15 cellular contexts compared by ENCODE assay signal in genomic region chr1:94310570-94311270, GRCh38.
"Had no signal": no experiment of that assay in that cellular context is flagged by ENCODE, and none has a peak within 500 bp of the region (broad histone marks: within the 10 kb centered on the region; RNA-seq: fewer than 3 reads in every experiment).

No MANE protein-coding gene starts in this region.

- H3K9me3 ChIP-seq: body of pancreas had no signal

- H3K27ac Mint-ChIP-seq: activated CD4-positive, alpha-beta T cell treated with anti-CD3 and anti-CD28 coated beads, Interleukin-2, amount 10 ng/mL, durations not matched to agents 7 days and 5 days; activated CD8-positive, alpha-beta T cell treated with anti-CD3 and anti-CD28 coated beads, Interleukin-2, amount 10 ng/mL, durations not matched to agents 7 days and 5 days; activated naive CD8-positive, alpha-beta T cell treated with anti-CD3 and anti-CD28 coated beads, Interleukin-2, amount 10 ng/mL, durations not matched to agents 7 days and 5 days; activated T-cell treated with anti-CD3 and anti-CD28 coated beads, Interleukin-2, amount 50 U/mL, for 24 hours; activated T-helper 2 cell treated with anti-CD3 and anti-CD28 coated beads, Interferon-gamma antibody, Interleukin-2, Interleukin-4, amounts not matched to agents 10 μg/mL and 5 μg/mL and 100 μg/mL, durations not matched to agents 14 hours and 24 hours and 36 hours; naive thymus-derived CD8-positive, alpha-beta T cell had no signal

- H3K27me3 ChIP-seq: body of pancreas had no signal

- H3K4me1 Mint-ChIP-seq: activated CD4-positive, alpha-beta T cell treated with anti-CD3 and anti-CD28 coated beads, Interleukin-2, amount 10 ng/mL, durations not matched to agents 7 days and 5 days; activated naive CD8-positive, alpha-beta T cell treated with anti-CD3 and anti-CD28 coated beads, Interleukin-2, amount 10 ng/mL, durations not matched to agents 7 days and 5 days; naive thymus-derived CD8-positive, alpha-beta T cell had no signal

- H3K36me3 Mint-ChIP-seq: activated naive CD8-positive, alpha-beta T cell treated with anti-CD3 and anti-CD28 coated beads, Interleukin-2, amount 10 ng/mL, durations not matched to agents 7 days and 5 days; naive thymus-derived CD8-positive, alpha-beta T cell had no signal

- H3K4me3 ChIP-seq: body of pancreas had no signal

- H3K9me3 Mint-ChIP-seq: activated CD4-positive, alpha-beta T cell treated with anti-CD3 and anti-CD28 coated beads, Interleukin-2, amount 10 ng/mL, durations not matched to agents 7 days and 5 days; activated naive CD8-positive, alpha-beta T cell treated with anti-CD3 and anti-CD28 coated beads, Interleukin-2, amount 10 ng/mL, durations not matched to agents 7 days and 5 days; activated T-cell treated with anti-CD3 and anti-CD28 coated beads, Interleukin-2, amount 50 U/mL, for 24 hours; activated T-helper 2 cell treated with anti-CD3 and anti-CD28 coated beads, Interferon-gamma antibody, Interleukin-2, Interleukin-4, amounts not matched to agents 10 μg/mL and 5 μg/mL and 100 μg/mL, durations not matched to agents 14 hours and 24 hours and 36 hours; naive thymus-derived CD8-positive, alpha-beta T cell had no signal

- DNase-seq: activated CD4-positive, alpha-beta T cell treated with anti-CD3 and anti-CD28 coated beads, Interleukin-2, amount 10 ng/mL, durations not matched to agents 7 days and 5 days; activated CD8-positive, alpha-beta T cell treated with anti-CD3 and anti-CD28 coated beads, Interleukin-2, amount 10 ng/mL, durations not matched to agents 7 days and 5 days; activated naive CD4-positive, alpha-beta T cell treated with Interleukin-2 at 50 U/mL for 16 hours; activated naive CD8-positive, alpha-beta T cell treated with anti-CD3 and anti-CD28 coated beads, Interleukin-2, amount 10 ng/mL, durations not matched to agents 7 days and 5 days; activated T-cell treated with anti-CD3 and anti-CD28 coated beads, Interleukin-2, amount 50 U/mL, for 24 hours; body of pancreas; erythroblast; hypothalamus; islet precursor cell; mesendoderm; naive thymus-derived CD8-positive, alpha-beta T cell; stimulated activated CD8-positive, alpha-beta memory T cell treated with anti-CD3 and anti-CD28 coated beads, Interleukin-4, amount 100 ng/mL, for 48 hours; stimulated activated naive CD4-positive, alpha-beta T cell; T1000 had no signal

- H3K4me3 Mint-ChIP-seq: activated CD4-positive, alpha-beta T cell treated with anti-CD3 and anti-CD28 coated beads, Interleukin-2, amount 10 ng/mL, durations not matched to agents 7 days and 5 days; activated CD8-positive, alpha-beta T cell treated with anti-CD3 and anti-CD28 coated beads, Interleukin-2, amount 10 ng/mL, durations not matched to agents 7 days and 5 days; activated naive CD8-positive, alpha-beta T cell treated with anti-CD3 and anti-CD28 coated beads, Interleukin-2, amount 10 ng/mL, durations not matched to agents 7 days and 5 days; activated T-cell treated with anti-CD3 and anti-CD28 coated beads, Interleukin-2, amount 50 U/mL, for 24 hours; naive thymus-derived CD8-positive, alpha-beta T cell had no signal

- ATAC-seq: activated CD8-positive, alpha-beta T cell treated with anti-CD3 and anti-CD28 coated beads, Interleukin-2, amount 10 ng/mL, durations not matched to agents 7 days and 5 days; body of pancreas; naive thymus-derived CD8-positive, alpha-beta T cell had no signal
